2 cellular contexts compared by ENCODE assay signal in the genomic region with DNA sequence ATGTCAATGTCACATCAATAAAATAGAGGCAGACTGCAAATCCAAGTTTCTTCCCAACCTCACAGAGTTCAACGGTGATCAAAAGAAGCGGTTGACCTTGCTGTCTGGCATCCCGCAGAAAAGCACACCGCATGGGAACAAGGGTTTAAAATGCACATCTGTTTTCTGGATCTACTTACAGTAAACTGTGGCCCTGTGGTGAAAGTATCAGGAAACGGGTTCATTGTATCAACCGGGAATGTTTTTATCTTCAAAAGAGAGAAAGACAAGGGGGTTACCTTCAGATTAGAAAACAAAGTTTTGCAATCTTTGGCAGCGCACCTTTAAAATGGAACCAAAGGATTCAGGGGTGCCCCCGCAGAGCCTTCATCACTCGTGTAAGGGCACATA.
A peak's percentile ranks its signal among the peaks of the same experiment; 100 is the strongest.
TF ChIP-seq lines count a peak whose summit lies in the region.

No MANE protein-coding gene starts in this region.

TF ChIP-seq in HepG2, 621 proteins besides CTCF, POLR2A, EP300 and RAD21 (continues in another document):
- TF ChIP-seq TCF7 (IDR thresholded peaks at IDR 0.05; ENCODE audit: low read depth) (peak; percentile 72), ZNF207 (IDR thresholded peaks at IDR 0.05; ENCODE audit: borderline replicate concordance) (no peak), SOX6 (IDR thresholded peaks at IDR 0.05) (no peak), SOX6 (CRISPR knock-in tag; IDR thresholded peaks at IDR 0.05) (peak; percentile 62; the same call in 1 of the 2 replicates), HNF4G (IDR thresholded peaks at IDR 0.05; ENCODE audit: borderline replicate concordance, low read depth, low read length) (0 out of 2 replicates have a peak, but pooled peaks have one; percentile 15), HNF4G (CRISPR knock-in tag; IDR thresholded peaks at IDR 0.05; ENCODE audit: borderline replicate concordance, low read depth) (no peak), NR2F6 (IDR thresholded peaks at IDR 0.05) (peak; percentile 48), NR2F6 (CRISPR knock-in tag; IDR thresholded peaks at IDR 0.05) (peak; percentile 70), GATA4 (IDR thresholded peaks at IDR 0.05; ENCODE audit: borderline replicate concordance, low read depth) (0 out of 2 replicates have a peak, but pooled peaks have one; percentile 24), JDP2 (CRISPR knock-in tag; IDR thresholded peaks at IDR 0.05; ENCODE audit: borderline replicate concordance) (no peak), MXD4 (CRISPR knock-in tag; IDR thresholded peaks at IDR 0.05) (no peak), SOX13 (IDR thresholded peaks at IDR 0.05) (no peak), SOX13 (CRISPR knock-in tag; conservative IDR thresholded peaks at IDR 0.05 in 1 of 2, IDR thresholded peaks at IDR 0.05 in 1 of 2) (peak in 1 of 2 experiments; percentile 56; a peak in 1 of 4 replicates), NCOA2 (CRISPR knock-in tag; IDR thresholded peaks at IDR 0.05) (peak; percentile 83), RARA (CRISPR knock-in tag; IDR thresholded peaks at IDR 0.05) (0 out of 2 replicates have a peak, but pooled peaks have one; percentile 28), MEF2D (CRISPR knock-in tag; IDR thresholded peaks at IDR 0.05) (0 out of 2 replicates have a peak, but pooled peaks have one; percentile 47), ELF4 (CRISPR knock-in tag; IDR thresholded peaks at IDR 0.05; ENCODE audit: borderline replicate concordance) (no peak)
- TF ChIP-seq, protein P1, sequence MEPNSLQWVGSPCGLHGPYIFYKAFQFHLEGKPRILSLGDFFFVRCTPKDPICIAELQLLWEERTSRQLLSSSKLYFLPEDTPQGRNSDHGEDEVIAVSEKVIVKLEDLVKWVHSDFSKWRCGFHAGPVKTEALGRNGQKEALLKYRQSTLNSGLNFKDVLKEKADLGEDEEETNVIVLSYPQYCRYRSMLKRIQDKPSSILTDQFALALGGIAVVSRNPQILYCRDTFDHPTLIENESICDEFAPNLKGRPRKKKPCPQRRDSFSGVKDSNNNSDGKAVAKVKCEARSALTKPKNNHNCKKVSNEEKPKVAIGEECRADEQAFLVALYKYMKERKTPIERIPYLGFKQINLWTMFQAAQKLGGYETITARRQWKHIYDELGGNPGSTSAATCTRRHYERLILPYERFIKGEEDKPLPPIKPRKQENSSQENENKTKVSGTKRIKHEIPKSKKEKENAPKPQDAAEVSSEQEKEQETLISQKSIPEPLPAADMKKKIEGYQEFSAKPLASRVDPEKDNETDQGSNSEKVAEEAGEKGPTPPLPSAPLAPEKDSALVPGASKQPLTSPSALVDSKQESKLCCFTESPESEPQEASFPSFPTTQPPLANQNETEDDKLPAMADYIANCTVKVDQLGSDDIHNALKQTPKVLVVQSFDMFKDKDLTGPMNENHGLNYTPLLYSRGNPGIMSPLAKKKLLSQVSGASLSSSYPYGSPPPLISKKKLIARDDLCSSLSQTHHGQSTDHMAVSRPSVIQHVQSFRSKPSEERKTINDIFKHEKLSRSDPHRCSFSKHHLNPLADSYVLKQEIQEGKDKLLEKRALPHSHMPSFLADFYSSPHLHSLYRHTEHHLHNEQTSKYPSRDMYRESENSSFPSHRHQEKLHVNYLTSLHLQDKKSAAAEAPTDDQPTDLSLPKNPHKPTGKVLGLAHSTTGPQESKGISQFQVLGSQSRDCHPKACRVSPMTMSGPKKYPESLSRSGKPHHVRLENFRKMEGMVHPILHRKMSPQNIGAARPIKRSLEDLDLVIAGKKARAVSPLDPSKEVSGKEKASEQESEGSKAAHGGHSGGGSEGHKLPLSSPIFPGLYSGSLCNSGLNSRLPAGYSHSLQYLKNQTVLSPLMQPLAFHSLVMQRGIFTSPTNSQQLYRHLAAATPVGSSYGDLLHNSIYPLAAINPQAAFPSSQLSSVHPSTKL (CRISPR knock-in tag; IDR thresholded peaks at IDR 0.05): peak; percentile 25; the same call in 1 of the 2 replicates
- TF ChIP-seq, protein P2, sequence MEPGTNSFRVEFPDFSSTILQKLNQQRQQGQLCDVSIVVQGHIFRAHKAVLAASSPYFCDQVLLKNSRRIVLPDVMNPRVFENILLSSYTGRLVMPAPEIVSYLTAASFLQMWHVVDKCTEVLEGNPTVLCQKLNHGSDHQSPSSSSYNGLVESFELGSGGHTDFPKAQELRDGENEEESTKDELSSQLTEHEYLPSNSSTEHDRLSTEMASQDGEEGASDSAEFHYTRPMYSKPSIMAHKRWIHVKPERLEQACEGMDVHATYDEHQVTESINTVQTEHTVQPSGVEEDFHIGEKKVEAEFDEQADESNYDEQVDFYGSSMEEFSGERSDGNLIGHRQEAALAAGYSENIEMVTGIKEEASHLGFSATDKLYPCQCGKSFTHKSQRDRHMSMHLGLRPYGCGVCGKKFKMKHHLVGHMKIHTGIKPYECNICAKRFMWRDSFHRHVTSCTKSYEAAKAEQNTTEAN (CRISPR knock-in tag; conservative IDR thresholded peaks at IDR 0.05): peak; percentile 58
- TF ChIP-seq, protein P3, sequence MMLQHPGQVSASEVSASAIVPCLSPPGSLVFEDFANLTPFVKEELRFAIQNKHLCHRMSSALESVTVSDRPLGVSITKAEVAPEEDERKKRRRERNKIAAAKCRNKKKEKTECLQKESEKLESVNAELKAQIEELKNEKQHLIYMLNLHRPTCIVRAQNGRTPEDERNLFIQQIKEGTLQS (CRISPR knock-in tag; IDR thresholded peaks at IDR 0.05): no peak
- TF ChIP-seq, protein P4, sequence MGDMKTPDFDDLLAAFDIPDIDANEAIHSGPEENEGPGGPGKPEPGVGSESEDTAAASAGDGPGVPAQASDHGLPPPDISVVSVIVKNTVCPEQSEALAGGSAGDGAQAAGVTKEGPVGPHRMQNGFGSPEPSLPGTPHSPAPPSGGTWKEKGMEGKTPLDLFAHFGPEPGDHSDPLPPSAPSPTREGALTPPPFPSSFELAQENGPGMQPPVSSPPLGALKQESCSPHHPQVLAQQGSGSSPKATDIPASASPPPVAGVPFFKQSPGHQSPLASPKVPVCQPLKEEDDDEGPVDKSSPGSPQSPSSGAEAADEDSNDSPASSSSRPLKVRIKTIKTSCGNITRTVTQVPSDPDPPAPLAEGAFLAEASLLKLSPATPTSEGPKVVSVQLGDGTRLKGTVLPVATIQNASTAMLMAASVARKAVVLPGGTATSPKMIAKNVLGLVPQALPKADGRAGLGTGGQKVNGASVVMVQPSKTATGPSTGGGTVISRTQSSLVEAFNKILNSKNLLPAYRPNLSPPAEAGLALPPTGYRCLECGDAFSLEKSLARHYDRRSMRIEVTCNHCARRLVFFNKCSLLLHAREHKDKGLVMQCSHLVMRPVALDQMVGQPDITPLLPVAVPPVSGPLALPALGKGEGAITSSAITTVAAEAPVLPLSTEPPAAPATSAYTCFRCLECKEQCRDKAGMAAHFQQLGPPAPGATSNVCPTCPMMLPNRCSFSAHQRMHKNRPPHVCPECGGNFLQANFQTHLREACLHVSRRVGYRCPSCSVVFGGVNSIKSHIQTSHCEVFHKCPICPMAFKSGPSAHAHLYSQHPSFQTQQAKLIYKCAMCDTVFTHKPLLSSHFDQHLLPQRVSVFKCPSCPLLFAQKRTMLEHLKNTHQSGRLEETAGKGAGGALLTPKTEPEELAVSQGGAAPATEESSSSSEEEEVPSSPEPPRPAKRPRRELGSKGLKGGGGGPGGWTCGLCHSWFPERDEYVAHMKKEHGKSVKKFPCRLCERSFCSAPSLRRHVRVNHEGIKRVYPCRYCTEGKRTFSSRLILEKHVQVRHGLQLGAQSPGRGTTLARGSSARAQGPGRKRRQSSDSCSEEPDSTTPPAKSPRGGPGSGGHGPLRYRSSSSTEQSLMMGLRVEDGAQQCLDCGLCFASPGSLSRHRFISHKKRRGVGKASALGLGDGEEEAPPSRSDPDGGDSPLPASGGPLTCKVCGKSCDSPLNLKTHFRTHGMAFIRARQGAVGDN (CRISPR knock-in tag; IDR thresholded peaks at IDR 0.05): no peak

TF ChIP-seq in K562, 482 proteins besides CTCF, POLR2A, EP300 and RAD21:
- TF ChIP-seq MAZ (CRISPR knock-in tag; conservative IDR thresholded peaks at IDR 0.05 in 1 of 2, IDR thresholded peaks at IDR 0.05 in 1 of 2) (no peak), ZKSCAN3 (CRISPR knock-in tag; IDR thresholded peaks at IDR 0.05) (no peak), FOXJ2 (tag; IDR thresholded peaks at IDR 0.05) (no peak), STAG1 (CRISPR knock-in tag; IDR thresholded peaks at IDR 0.05; ENCODE audit: borderline replicate concordance) (no peak), SMARCA4 (IDR thresholded peaks at IDR 0.05) (no peak), MAFG (tag; conservative IDR thresholded peaks at IDR 0.05) (no peak), TAF7 (tag; IDR thresholded peaks at IDR 0.05) (no peak), RBM17 (IDR thresholded peaks at IDR 0.05; ENCODE audit: borderline replicate concordance, low read depth, low read length) (no peak), ZNF561 (CRISPR knock-in tag; conservative IDR thresholded peaks at IDR 0.05) (no peak), ZSCAN29 (IDR thresholded peaks at IDR 0.05) (no peak), TFAM (CRISPR knock-in tag; conservative IDR thresholded peaks at IDR 0.05) (no peak), ZNF133 (CRISPR knock-in tag; IDR thresholded peaks at IDR 0.05) (no peak), SAFB2 (IDR thresholded peaks at IDR 0.05; ENCODE audit: borderline replicate concordance, low read depth, low read length, severe bottlenecking) (no peak), DNMT1 (IDR thresholded peaks at IDR 0.05) (no peak), PTBP1 (IDR thresholded peaks at IDR 0.05; ENCODE audit: low read depth, low read length) (no peak), DDX20 (tag; IDR thresholded peaks at IDR 0.05; ENCODE audit: low read depth) (no peak)
- TF ChIP-seq, protein P5, sequence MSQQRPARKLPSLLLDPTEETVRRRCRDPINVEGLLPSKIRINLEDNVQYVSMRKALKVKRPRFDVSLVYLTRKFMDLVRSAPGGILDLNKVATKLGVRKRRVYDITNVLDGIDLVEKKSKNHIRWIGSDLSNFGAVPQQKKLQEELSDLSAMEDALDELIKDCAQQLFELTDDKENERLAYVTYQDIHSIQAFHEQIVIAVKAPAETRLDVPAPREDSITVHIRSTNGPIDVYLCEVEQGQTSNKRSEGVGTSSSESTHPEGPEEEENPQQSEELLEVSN (IDR thresholded peaks at IDR 0.05; ENCODE audit: borderline replicate concordance in 1 of 2, extremely low read depth in 1 of 2, insufficient read depth in 1 of 2, insufficient read length in 1 of 2, low read depth in 1 of 2, low read length in 1 of 2, poor library complexity in 1 of 2, severe bottlenecking in 1 of 2): no peak
- TF ChIP-seq, protein P6, sequence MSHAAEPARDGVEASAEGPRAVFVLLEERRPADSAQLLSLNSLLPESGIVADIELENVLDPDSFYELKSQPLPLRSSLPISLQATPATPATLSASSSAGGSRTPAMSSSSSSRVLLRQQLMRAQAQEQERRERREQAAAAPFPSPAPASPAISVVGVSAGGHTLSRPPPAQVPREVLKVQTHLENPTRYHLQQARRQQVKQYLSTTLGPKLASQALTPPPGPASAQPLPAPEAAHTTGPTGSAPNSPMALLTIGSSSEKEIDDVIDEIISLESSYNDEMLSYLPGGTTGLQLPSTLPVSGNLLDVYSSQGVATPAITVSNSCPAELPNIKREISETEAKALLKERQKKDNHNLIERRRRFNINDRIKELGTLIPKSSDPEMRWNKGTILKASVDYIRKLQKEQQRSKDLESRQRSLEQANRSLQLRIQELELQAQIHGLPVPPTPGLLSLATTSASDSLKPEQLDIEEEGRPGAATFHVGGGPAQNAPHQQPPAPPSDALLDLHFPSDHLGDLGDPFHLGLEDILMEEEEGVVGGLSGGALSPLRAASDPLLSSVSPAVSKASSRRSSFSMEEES (CRISPR knock-in tag; IDR thresholded peaks at IDR 0.05): no peak
- TF ChIP-seq, protein P7, sequence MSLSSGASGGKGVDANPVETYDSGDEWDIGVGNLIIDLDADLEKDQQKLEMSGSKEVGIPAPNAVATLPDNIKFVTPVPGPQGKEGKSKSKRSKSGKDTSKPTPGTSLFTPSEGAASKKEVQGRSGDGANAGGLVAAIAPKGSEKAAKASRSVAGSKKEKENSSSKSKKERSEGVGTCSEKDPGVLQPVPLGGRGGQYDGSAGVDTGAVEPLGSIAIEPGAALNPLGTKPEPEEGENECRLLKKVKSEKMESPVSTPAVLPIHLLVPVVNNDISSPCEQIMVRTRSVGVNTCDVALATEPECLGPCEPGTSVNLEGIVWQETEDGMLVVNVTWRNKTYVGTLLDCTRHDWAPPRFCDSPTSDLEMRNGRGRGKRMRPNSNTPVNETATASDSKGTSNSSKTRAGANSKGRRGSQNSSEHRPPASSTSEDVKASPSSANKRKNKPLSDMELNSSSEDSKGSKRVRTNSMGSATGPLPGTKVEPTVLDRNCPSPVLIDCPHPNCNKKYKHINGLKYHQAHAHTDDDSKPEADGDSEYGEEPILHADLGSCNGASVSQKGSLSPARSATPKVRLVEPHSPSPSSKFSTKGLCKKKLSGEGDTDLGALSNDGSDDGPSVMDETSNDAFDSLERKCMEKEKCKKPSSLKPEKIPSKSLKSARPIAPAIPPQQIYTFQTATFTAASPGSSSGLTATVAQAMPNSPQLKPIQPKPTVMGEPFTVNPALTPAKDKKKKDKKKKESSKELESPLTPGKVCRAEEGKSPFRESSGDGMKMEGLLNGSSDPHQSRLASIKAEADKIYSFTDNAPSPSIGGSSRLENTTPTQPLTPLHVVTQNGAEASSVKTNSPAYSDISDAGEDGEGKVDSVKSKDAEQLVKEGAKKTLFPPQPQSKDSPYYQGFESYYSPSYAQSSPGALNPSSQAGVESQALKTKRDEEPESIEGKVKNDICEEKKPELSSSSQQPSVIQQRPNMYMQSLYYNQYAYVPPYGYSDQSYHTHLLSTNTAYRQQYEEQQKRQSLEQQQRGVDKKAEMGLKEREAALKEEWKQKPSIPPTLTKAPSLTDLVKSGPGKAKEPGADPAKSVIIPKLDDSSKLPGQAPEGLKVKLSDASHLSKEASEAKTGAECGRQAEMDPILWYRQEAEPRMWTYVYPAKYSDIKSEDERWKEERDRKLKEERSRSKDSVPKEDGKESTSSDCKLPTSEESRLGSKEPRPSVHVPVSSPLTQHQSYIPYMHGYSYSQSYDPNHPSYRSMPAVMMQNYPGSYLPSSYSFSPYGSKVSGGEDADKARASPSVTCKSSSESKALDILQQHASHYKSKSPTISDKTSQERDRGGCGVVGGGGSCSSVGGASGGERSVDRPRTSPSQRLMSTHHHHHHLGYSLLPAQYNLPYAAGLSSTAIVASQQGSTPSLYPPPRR (CRISPR knock-in tag; IDR thresholded peaks at IDR 0.05; ENCODE audit: borderline replicate concordance): no peak
TF ChIP-seq in K562: peak in this region for 0.
